ENCODE assay signal across 1 cellular context in the genomic region with DNA sequence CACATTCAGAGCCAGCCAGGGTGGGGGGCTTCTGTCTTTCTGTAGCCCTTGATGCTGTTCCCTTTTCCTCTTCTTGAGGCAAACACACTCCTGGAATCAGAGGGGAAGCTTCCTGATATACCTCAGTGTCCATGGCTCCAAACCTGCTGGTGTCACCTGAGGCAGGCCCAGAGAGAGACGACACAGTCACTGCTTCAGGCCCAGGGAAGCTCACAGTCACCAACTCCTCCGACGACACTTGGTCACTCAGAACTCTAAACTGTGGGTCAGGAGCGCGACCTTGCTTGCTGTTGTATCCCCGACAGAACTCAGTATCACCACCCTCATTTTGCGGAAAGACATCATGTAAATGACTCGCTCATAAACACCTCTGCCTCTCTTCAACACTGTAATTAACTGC.
TF ChIP-seq lines count a peak whose summit lies in the region.

No MANE protein-coding gene starts in this region.

TF ChIP-seq in SK-N-SH, 30 proteins besides CTCF, POLR2A, EP300 and RAD21 (continued from another document):
- TF ChIP-seq, protein P1, sequence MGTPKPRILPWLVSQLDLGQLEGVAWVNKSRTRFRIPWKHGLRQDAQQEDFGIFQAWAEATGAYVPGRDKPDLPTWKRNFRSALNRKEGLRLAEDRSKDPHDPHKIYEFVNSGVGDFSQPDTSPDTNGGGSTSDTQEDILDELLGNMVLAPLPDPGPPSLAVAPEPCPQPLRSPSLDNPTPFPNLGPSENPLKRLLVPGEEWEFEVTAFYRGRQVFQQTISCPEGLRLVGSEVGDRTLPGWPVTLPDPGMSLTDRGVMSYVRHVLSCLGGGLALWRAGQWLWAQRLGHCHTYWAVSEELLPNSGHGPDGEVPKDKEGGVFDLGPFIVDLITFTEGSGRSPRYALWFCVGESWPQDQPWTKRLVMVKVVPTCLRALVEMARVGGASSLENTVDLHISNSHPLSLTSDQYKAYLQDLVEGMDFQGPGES (IDR thresholded peaks at IDR 0.05; ENCODE audit: low read depth, low read length) = no peak
- TF ChIP-seq RFX5 (IDR thresholded peaks at IDR 0.05; ENCODE audit: low read length) = no peak
TF ChIP-seq in SK-N-SH: peak in this region for 0.
